8 cellular contexts compared by ENCODE assay signal in genomic region chr21:42513151-42513984, GRCh38. TPM values are rescaled to one million over a fixed set of nuclear protein-coding genes. Genes with fewer than 3 reads are reported as not detected.
A peak's percentile ranks its signal among the peaks of the same experiment; 100 is the strongest.
DNase-seq lines count a peak whose midpoint lies in the region; ATAC-seq and TF ChIP-seq lines count a peak whose summit lies in the region.

TSS of gene SLC37A1 (plus strand) at chr21:42513852. CDS start at chr21:42518455, 4,603 bp downstream.

- H3K9me3 ChIP-seq in SK-N-MC (ENCODE audit: low read depth, low read length), result no peaks in the 10 kb centered on the region

- peak within 1 kb of the TSS; percentile 77 for H3K9ac ChIP-seq in SK-N-MC (ENCODE audit: insufficient read length)

- no peaks in the 10 kb centered on the region for H3K36me3 ChIP-seq in SK-N-MC (ENCODE audit: insufficient read depth, low read length)

- intact Hi-C loops in left colon (cut with DNase I, micrococcal nuclease), result no loop called here

- DNase-seq in DMS53 (lab: John Stamatoyannopoulos, UW) (peak; percentile 69), DMS53 treated with DMSO at 0.1 percent for 48 hours (lab: John Stamatoyannopoulos, UW; ENCODE audit: unreplicated experiment) (no peak), SK-N-MC (ENCODE audit: low read depth, low spot score) (no peak), cardiac fibroblast (ENCODE audit: low read depth in 2 of 2) (peak in 1 of 2 donors; percentile 18), left colon (peak in 1 of 2 donors; percentile 63)
- DNase-seq in stimulated activated CD8-positive, alpha-beta memory T cell treated with anti-CD3 and anti-CD28 coated beads, Interleukin-4, amount 100 ng/mL, for 48 hours, result peak; percentile 53

- TF ChIP-seq CTCF in cardiac fibroblast (IDR thresholded peaks at IDR 0.05; ENCODE audit: low read depth, low read length), result no peak

- H3K27ac ChIP-seq in SK-N-MC, result no peak within 1 kb of the TSS; the same call in 1 of the 2 replicates

- ATAC-seq in HG02571 (IDR thresholded peaks at IDR 0.05; ENCODE audit: unreplicated experiment) (peak; percentile 40), left colon (peak; percentile 51), HG03457 (IDR thresholded peaks at IDR 0.05; ENCODE audit: unreplicated experiment) (no peak)

- H3K4me3 ChIP-seq in SK-N-MC, result peak within 1 kb of the TSS; percentile 94
- H3K4me3 ChIP-seq in cardiac fibroblast (replicated peaks in 1 of 2; ENCODE audit: low read depth in 2 of 2, low read length in 2 of 2), result peak within 1 kb of the TSS; percentile 63 to 67

RNA-seq across cellular contexts. Expression of gene SLC37A1, which starts in this region (rescaled TPM):
- total RNA-seq in left colon, result 100 to 1,000 TPM in 1 of 2 donors, 10 to 100 TPM in 1; 63.5 to 171 TPM

Comparison
In these comparisons a context has a peak if more than half of its experiments do, and no peak if none do; other contexts are left out.
1. DNase-seq: peak in DMS53 (single experiment) and stimulated activated CD8-positive, alpha-beta memory T cell treated with anti-CD3 and anti-CD28 coated beads, Interleukin-4, amount 100 ng/mL, for 48 hours (single experiment); none in DMS53 treated with DMSO at 0.1 percent for 48 hours (single experiment) and SK-N-MC (single experiment).